In genomic region chr3:28240440-28240839, GRCh38 we compare ENCODE assay signal across 8 cellular contexts. TPM values are rescaled to one million over a fixed set of nuclear protein-coding genes. Genes with fewer than 3 reads are reported as not detected.
A peak's percentile ranks its signal among the peaks of the same experiment; 100 is the strongest.
DNase-seq lines count a peak whose midpoint lies in the region; ATAC-seq lines count a peak whose summit lies in the region.

No MANE protein-coding gene starts in this region.

- no peaks in the 10 kb centered on the region for H3K27me3 ChIP-seq in iPS-15b (ENCODE audit: control insufficient read depth, insufficient read depth, low read length)
- H3K27me3 ChIP-seq in MG63: no peaks in the 10 kb centered on the region

- H3K27me3 Mint-ChIP-seq in T-helper 1 cell treated with Interleukin-12 subunit alpha and Interleukin-12 subunit beta and Interleukin-4 antibody, amounts not matched to agents 30 μg/mL and 1 μg/mL, for 36 hours (ENCODE audit: low read depth): no peaks in the 10 kb centered on the region
- H3K27me3 Mint-ChIP-seq in T-helper 17 cell: no peaks in the 10 kb centered on the region
- no peaks in the 10 kb centered on the region for H3K27me3 Mint-ChIP-seq in stimulated activated naive CD8-positive, alpha-beta T cell treated with anti-CD3 and anti-CD28 coated beads, Interleukin-15, amount 100 ng/mL, for 72 hours

- no peak overlapping the region for H3K9ac ChIP-seq in iPS-15b (ENCODE audit: low read depth, low read length)

- peaks cover 9% of the 10 kb centered on the region for H3K36me3 Mint-ChIP-seq in T-helper 1 cell treated with Interleukin-12 subunit alpha and Interleukin-12 subunit beta and Interleukin-4 antibody, amounts not matched to agents 30 μg/mL and 1 μg/mL, for 36 hours (ENCODE audit: low read depth)
- peaks cover 4% of the 10 kb centered on the region for H3K36me3 Mint-ChIP-seq in T-helper 17 cell (ENCODE audit: low read depth)

- no peak overlapping the region for H3K27ac Mint-ChIP-seq in T-helper 1 cell treated with Interleukin-12 subunit alpha and Interleukin-12 subunit beta and Interleukin-4 antibody, amounts not matched to agents 30 μg/mL and 1 μg/mL, for 36 hours
- H3K27ac Mint-ChIP-seq in T-helper 17 cell: no peak overlapping the region
- H3K27ac Mint-ChIP-seq in stimulated activated naive CD8-positive, alpha-beta T cell treated with anti-CD3 and anti-CD28 coated beads, Interleukin-15, amount 100 ng/mL, for 72 hours: no peak overlapping the region

- H3K36me3 ChIP-seq in iPS-15b (ENCODE audit: control insufficient read depth, insufficient read depth, low read length) (no peaks in the 10 kb centered on the region), MG63 (no peaks in the 10 kb centered on the region)

- no peak for ATAC-seq in T-helper 17 cell
- no peak for ATAC-seq in stimulated activated naive CD8-positive, alpha-beta T cell treated with anti-CD3 and anti-CD28 coated beads, Interleukin-15, amount 100 ng/mL, for 72 hours

- no peak for DNase-seq in T-helper 1 cell
- DNase-seq in T-helper 17 cell: no peak
- no peak for DNase-seq in stimulated activated naive CD8-positive, alpha-beta T cell treated with anti-CD3 and anti-CD28 coated beads, Interleukin-15, amount 100 ng/mL, for 72 hours
- DNase-seq in CD1c-positive myeloid dendritic cell (ENCODE audit: extremely low spot score): no peak
- no peak for DNase-seq in MG63
- DNase-seq in germinal center (ENCODE audit: low spot score): no peak

- H3K9me3 Mint-ChIP-seq in T-helper 1 cell treated with Interleukin-12 subunit alpha and Interleukin-12 subunit beta and Interleukin-4 antibody, amounts not matched to agents 30 μg/mL and 1 μg/mL, for 36 hours: peaks cover 3% of the 10 kb centered on the region
- peaks cover 3 to 6% of the 10 kb centered on the region in 2 donors for H3K9me3 Mint-ChIP-seq in stimulated activated naive CD8-positive, alpha-beta T cell treated with anti-CD3 and anti-CD28 coated beads, Interleukin-15, amount 100 ng/mL, for 72 hours

- H3K4me3 Mint-ChIP-seq in T-helper 1 cell treated with Interleukin-12 subunit alpha and Interleukin-12 subunit beta and Interleukin-4 antibody, amounts not matched to agents 30 μg/mL and 1 μg/mL, for 36 hours: peak overlapping the region; percentile 94
- peak overlapping the region; percentile 92 for H3K4me3 Mint-ChIP-seq in T-helper 17 cell
- peak overlapping the region; percentile 89 to 91 for H3K4me3 Mint-ChIP-seq in stimulated activated naive CD8-positive, alpha-beta T cell treated with anti-CD3 and anti-CD28 coated beads, Interleukin-15, amount 100 ng/mL, for 72 hours

- H3K4me1 Mint-ChIP-seq in T-helper 1 cell treated with Interleukin-12 subunit alpha and Interleukin-12 subunit beta and Interleukin-4 antibody, amounts not matched to agents 30 μg/mL and 1 μg/mL, for 36 hours (ENCODE audit: low read depth): peaks cover 32% of the 10 kb centered on the region
- peaks cover 38% of the 10 kb centered on the region for H3K4me1 Mint-ChIP-seq in T-helper 17 cell
- peaks cover 37% of the 10 kb centered on the region for H3K4me1 Mint-ChIP-seq in stimulated activated naive CD8-positive, alpha-beta T cell treated with anti-CD3 and anti-CD28 coated beads, Interleukin-15, amount 100 ng/mL, for 72 hours

- H3K4me1 ChIP-seq in iPS-15b (ENCODE audit: control insufficient read depth, insufficient read depth, low read length): peaks cover 8% of the 10 kb centered on the region

- H3K9me3 ChIP-seq in T-helper 17 cell (ENCODE audit: control insufficient read depth, low read length, poor library complexity, severe bottlenecking) (no peaks in the 10 kb centered on the region), iPS-15b (ENCODE audit: control insufficient read depth, insufficient read depth, low read length) (no peaks in the 10 kb centered on the region), MG63 (no peaks in the 10 kb centered on the region)

- H3K4me3 ChIP-seq in iPS-15b (ENCODE audit: low read depth, low read length) (peak overlapping the region; percentile 71), MG63 (no peak overlapping the region)

RNA-seq across cellular contexts. Expression of gene CMC1, which starts 1.0 kb away (rescaled TPM):
- 1 to 10 TPM; 5.4 to 8.3 TPM for total RNA-seq in T-helper 17 cell
- total RNA-seq in MG63 (2014; rRNA removed; shearing (Covaris generic); ENCODE audit: low replicate concordance): 18.0 and 18.9 TPM in 2 replicates
